17 cellular contexts compared by ENCODE assay signal in the genomic region with DNA sequence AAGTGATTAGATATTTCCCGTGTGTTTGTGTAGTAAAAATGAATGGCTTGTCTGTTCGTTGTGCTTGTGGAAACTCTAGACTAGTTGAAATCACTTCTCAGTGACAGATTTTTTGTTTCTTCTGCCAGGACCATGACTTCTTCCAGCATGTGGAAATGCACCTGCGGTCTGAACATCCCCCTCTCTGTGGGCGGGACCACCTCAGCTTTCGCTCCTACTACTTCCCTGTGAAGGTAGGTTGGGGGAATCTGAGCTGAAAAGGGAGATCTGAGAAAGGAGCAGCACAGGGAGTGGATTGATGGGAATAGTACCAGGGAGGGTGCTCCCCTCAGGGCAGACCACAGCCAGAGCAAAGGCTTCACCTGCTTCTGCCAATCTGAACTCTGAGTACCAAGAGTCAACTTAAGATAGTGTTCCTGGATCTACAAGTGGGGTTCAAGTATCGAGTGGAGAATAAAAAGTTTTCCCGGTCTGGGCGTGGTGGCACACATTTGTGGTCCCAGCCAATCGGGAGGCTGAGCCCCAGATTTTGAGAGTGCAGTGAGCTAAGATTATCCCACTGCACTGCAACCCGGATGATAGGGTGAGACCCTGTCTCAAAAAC. TPM values are rescaled to one million over a fixed set of nuclear protein-coding genes. Genes with fewer than 3 reads are reported as not detected.
DNase-seq lines count a peak whose midpoint lies in the region; ATAC-seq and TF ChIP-seq lines count a peak whose summit lies in the region.
"Had no signal": no experiment of that assay in that cellular context is flagged by ENCODE, and none has a peak within 500 bp of the region (broad histone marks: within the 10 kb centered on the region; RNA-seq: fewer than 3 reads in every experiment).

No MANE protein-coding gene starts in this region.

- POLR2A ChIA-PET in activated CD8-positive, alpha-beta T cell treated with anti-CD3 and anti-CD28 coated beads for 36 hours (lab: Charles Lee): no interaction called here

- H3K27ac Mint-ChIP-seq in activated naive CD4-positive, alpha-beta T cell treated with anti-CD3 and anti-CD28 coated beads for 36 hours: peak overlapping the region; percentile 40
- H3K27ac Mint-ChIP-seq in activated CD8-positive, alpha-beta T cell treated with anti-CD3 and anti-CD28 coated beads for 36 hours: peak overlapping the region; percentile 28
- peak overlapping the region; percentile 88 for H3K27ac Mint-ChIP-seq in stimulated activated naive B cell treated with anti-CD40 and anti-IgM and Interleukin-4, amounts not matched to agents 10 μg/mL and 1 μg/mL and 100 μg/mL, for 72 hours
- H3K27ac Mint-ChIP-seq: type B pancreatic cell had no signal

- peaks cover 26% of the 10 kb centered on the region for H3K4me1 Mint-ChIP-seq in activated naive CD4-positive, alpha-beta T cell treated with anti-CD3 and anti-CD28 coated beads for 36 hours (ENCODE audit: low read depth)
- peaks cover 23% of the 10 kb centered on the region for H3K4me1 Mint-ChIP-seq in activated CD8-positive, alpha-beta T cell treated with anti-CD3 and anti-CD28 coated beads for 36 hours (ENCODE audit: low read depth)
- H3K4me1 Mint-ChIP-seq in stimulated activated naive B cell treated with anti-CD40 and anti-IgM and Interleukin-4, amounts not matched to agents 10 μg/mL and 1 μg/mL and 100 μg/mL, for 72 hours: peaks cover 11 to 25% of the 10 kb centered on the region in 2 donors

- peaks cover 78% of the 10 kb centered on the region for H3K36me3 ChIP-seq in lower lobe of right lung

- no peak for ATAC-seq in activated CD8-positive, alpha-beta T cell treated with anti-CD3 and anti-CD28 coated beads for 36 hours
- peak; percentile 56 to 60 for ATAC-seq in lower lobe of right lung
- no peak for ATAC-seq in stimulated activated naive B cell treated with anti-CD40 and anti-IgM and Interleukin-4, amounts not matched to agents 10 μg/mL and 1 μg/mL and 100 μg/mL, for 72 hours (replicated peaks)
- ATAC-seq: A549, pancreas had no signal

- no peak overlapping the region for H3K27ac ChIP-seq in lower lobe of right lung
- H3K27ac ChIP-seq: A549, pancreas had no signal

- TF ChIP-seq CTCF in activated CD8-positive, alpha-beta T cell treated with anti-CD3 and anti-CD28 coated beads for 36 hours (IDR thresholded peaks at IDR 0.05): no peak
- TF ChIP-seq CTCF in lower lobe of right lung (IDR thresholded peaks at IDR 0.05): no peak

- H3K9me3 Mint-ChIP-seq in activated naive CD4-positive, alpha-beta T cell treated with anti-CD3 and anti-CD28 coated beads for 36 hours: no peaks in the 10 kb centered on the region
- H3K9me3 Mint-ChIP-seq in activated CD8-positive, alpha-beta T cell treated with anti-CD3 and anti-CD28 coated beads for 36 hours: no peaks in the 10 kb centered on the region
- no peaks in the 10 kb centered on the region for H3K9me3 Mint-ChIP-seq in stimulated activated naive B cell treated with anti-CD40 and anti-IgM and Interleukin-4, amounts not matched to agents 10 μg/mL and 1 μg/mL and 100 μg/mL, for 72 hours
- H3K9me3 Mint-ChIP-seq: type B pancreatic cell had no signal

- H3K9me3 ChIP-seq in lower lobe of right lung: no peaks in the 10 kb centered on the region
- H3K9me3 ChIP-seq: A549, adrenal gland, pancreas had no signal

- DNase-seq in activated naive CD4-positive, alpha-beta T cell treated with anti-CD3 and anti-CD28 coated beads for 36 hours: no peak
- no peak for DNase-seq in activated naive CD4-positive, alpha-beta T cell treated with anti-CD3 and anti-CD28 coated beads, Interleukin-2, amount 50 U/mL, for 16 hours
- no peak for DNase-seq in activated CD8-positive, alpha-beta T cell treated with anti-CD3 and anti-CD28 coated beads for 36 hours
- no peak for DNase-seq in lower lobe of right lung
- no peak for DNase-seq in stimulated activated naive B cell treated with anti-CD40 and anti-IgM and Interleukin-4, amounts not matched to agents 10 μg/mL and 1 μg/mL and 100 μg/mL, for 72 hours
- no peak for DNase-seq in dedifferentiated amniotic fluid mesenchymal stem cell (ENCODE audit: extremely low spot score)
- no peak for DNase-seq in amygdala (lab: John Stamatoyannopoulos, UW)
- no peak for DNase-seq in NCI-H748 treated with DMSO at 0.1 percent for 48 hours (lab: John Stamatoyannopoulos, UW)
- DNase-seq: effector CD4-positive, alpha-beta T cell; NCI-H1417 treated with DMSO at 0.1 percent for 48 hours; NCI-H2171; NCI-H526 treated with DMSO at 0.1 percent for 48 hours; pancreas; stimulated activated CD4-positive, alpha-beta T cell treated with anti-CD3 and anti-CD28 coated beads, Interleukin-1b, Interleukin-23, amount 100 ng/mL, for 48 hours had no signal

- H3K27me3 Mint-ChIP-seq in activated naive CD4-positive, alpha-beta T cell treated with anti-CD3 and anti-CD28 coated beads for 36 hours (ENCODE audit: low read depth): no peaks in the 10 kb centered on the region
- no peaks in the 10 kb centered on the region for H3K27me3 Mint-ChIP-seq in activated CD8-positive, alpha-beta T cell treated with anti-CD3 and anti-CD28 coated beads for 36 hours
- no peaks in the 10 kb centered on the region for H3K27me3 Mint-ChIP-seq in stimulated activated naive B cell treated with anti-CD40 and anti-IgM and Interleukin-4, amounts not matched to agents 10 μg/mL and 1 μg/mL and 100 μg/mL, for 72 hours
- H3K27me3 Mint-ChIP-seq: type B pancreatic cell had no signal

- no peak overlapping the region for H3K4me3 Mint-ChIP-seq in activated naive CD4-positive, alpha-beta T cell treated with anti-CD3 and anti-CD28 coated beads for 36 hours
- H3K4me3 Mint-ChIP-seq in activated CD8-positive, alpha-beta T cell treated with anti-CD3 and anti-CD28 coated beads for 36 hours: no peak overlapping the region
- no peak overlapping the region for H3K4me3 Mint-ChIP-seq in stimulated activated naive B cell treated with anti-CD40 and anti-IgM and Interleukin-4, amounts not matched to agents 10 μg/mL and 1 μg/mL and 100 μg/mL, for 72 hours
- H3K4me3 Mint-ChIP-seq: type B pancreatic cell had no signal

- CTCF ChIA-PET in activated naive CD4-positive, alpha-beta T cell treated with anti-CD3 and anti-CD28 coated beads for 36 hours (lab: Charles Lee): no interaction called here
- CTCF ChIA-PET in activated CD8-positive, alpha-beta T cell treated with anti-CD3 and anti-CD28 coated beads for 36 hours (lab: Charles Lee): no interaction called here

- no peak overlapping the region for H3K4me3 ChIP-seq in lower lobe of right lung
- H3K4me3 ChIP-seq: A549, adrenal gland, pancreas had no signal

- intact Hi-C loops in activated naive CD4-positive, alpha-beta T cell treated with anti-CD3 and anti-CD28 coated beads for 36 hours (cut with micrococcal nuclease): no loop called here
- intact Hi-C loops in activated CD8-positive, alpha-beta T cell treated with anti-CD3 and anti-CD28 coated beads for 36 hours (cut with micrococcal nuclease): no loop called here
- intact Hi-C loops in lower lobe of right lung (cut with DNase I): no loop called here

- peaks cover 68% of the 10 kb centered on the region for H3K36me3 Mint-ChIP-seq in activated naive CD4-positive, alpha-beta T cell treated with anti-CD3 and anti-CD28 coated beads for 36 hours (ENCODE audit: low read depth)
- H3K36me3 Mint-ChIP-seq in activated CD8-positive, alpha-beta T cell treated with anti-CD3 and anti-CD28 coated beads for 36 hours (ENCODE audit: low read depth): peaks cover 81% of the 10 kb centered on the region
- H3K36me3 Mint-ChIP-seq in stimulated activated naive B cell treated with anti-CD40 and anti-IgM and Interleukin-4, amounts not matched to agents 10 μg/mL and 1 μg/mL and 100 μg/mL, for 72 hours: peaks cover 41 to 59% of the 10 kb centered on the region in 2 donors

- H3K27me3 ChIP-seq in lower lobe of right lung (ENCODE audit: low read depth): no peaks in the 10 kb centered on the region
- H3K27me3 ChIP-seq: adrenal gland, pancreas had no signal

- H3K4me1 ChIP-seq in lower lobe of right lung: peaks cover 45% of the 10 kb centered on the region
- H3K4me1 ChIP-seq: pancreas had no signal

RNA-seq across cellular contexts. Expression of a gene that starts 47.5 kb away (rescaled TPM):
- total RNA-seq in activated naive CD4-positive, alpha-beta T cell treated with anti-CD3 and anti-CD28 coated beads for 36 hours: 100 to 1,000 TPM; 397 to 416 TPM
- 100 to 1,000 TPM; 543 to 552 TPM for total RNA-seq in activated CD8-positive, alpha-beta T cell treated with anti-CD3 and anti-CD28 coated beads for 36 hours
- total RNA-seq in lower lobe of right lung: 176 TPM

RNA-seq across cellular contexts. Expression of a gene that starts 47.7 kb away (rescaled TPM):
- 10 to 100 TPM; 42.0 to 48.7 TPM for total RNA-seq in activated naive CD4-positive, alpha-beta T cell treated with anti-CD3 and anti-CD28 coated beads for 36 hours
- total RNA-seq in activated CD8-positive, alpha-beta T cell treated with anti-CD3 and anti-CD28 coated beads for 36 hours: 10 to 100 TPM; 38.0 to 39.0 TPM
- total RNA-seq in lower lobe of right lung: 62.0 TPM

Comparison
In these comparisons a context has a peak if more than half of its experiments do, and no peak if none do; other contexts are left out.
1. H3K27ac Mint-ChIP-seq: peak in every context shown above with its lines; median percentile 88 in stimulated activated naive B cell treated with anti-CD40 and anti-IgM and Interleukin-4, amounts not matched to agents 10 μg/mL and 1 μg/mL and 100 μg/mL, for 72 hours; 40 in activated naive CD4-positive, alpha-beta T cell treated with anti-CD3 and anti-CD28 coated beads for 36 hours; 28 in activated CD8-positive, alpha-beta T cell treated with anti-CD3 and anti-CD28 coated beads for 36 hours.
2. ATAC-seq: peak in lower lobe of right lung (2 of 2); none in activated CD8-positive, alpha-beta T cell treated with anti-CD3 and anti-CD28 coated beads for 36 hours (single experiment) and stimulated activated naive B cell treated with anti-CD40 and anti-IgM and Interleukin-4, amounts not matched to agents 10 μg/mL and 1 μg/mL and 100 μg/mL, for 72 hours (0 of 2).